11 cellular contexts compared by ENCODE assay signal in genomic region chr20:32474717-32474966, GRCh38.
DNase-seq lines count a peak whose midpoint lies in the region; ATAC-seq, FAIRE-seq and TF ChIP-seq lines count a peak whose summit lies in the region.
"Had no signal": no experiment of that assay in that cellular context is flagged by ENCODE, and none has a peak within 500 bp of the region (broad histone marks: within the 10 kb centered on the region; RNA-seq: fewer than 3 reads in every experiment).

No MANE protein-coding gene starts in this region.

- peak overlapping the region; percentile 76 for H3K4me2 ChIP-seq in PC-9

- H4K20me1 ChIP-seq in PC-9 (ENCODE audit: insufficient read depth) = peaks cover 23% of the 10 kb centered on the region; the same call in 1 of the 2 replicates

- no TSS peak for BruUV-seq in PC-9 (replicated peaks; lab: Mats Ljungman, UMichigan)

- peak overlapping the region; percentile 40 for H3K27ac ChIP-seq in ACC112 (ENCODE audit: low read depth, low read length)
- H3K27ac ChIP-seq in PC-9 = peak overlapping the region; percentile 56
- H3K27ac ChIP-seq in esophagus muscularis mucosa (replicated peaks in 1 of 4) = peak overlapping the region; percentile 85 to 92 (median 88)

- TF ChIP-seq EP300 in esophagus muscularis mucosa (IDR thresholded peaks at IDR 0.05) = no peak

- H3K9me3 ChIP-seq in PC-9 (ENCODE audit: insufficient read depth, low read depth) (no peaks in the 10 kb centered on the region), esophagus muscularis mucosa (no peaks in the 10 kb centered on the region), neuron (ENCODE audit: low read length) (no peaks in the 10 kb centered on the region)

- H3K9me2 ChIP-seq in PC-9 (ENCODE audit: insufficient read depth) = no peaks in the 10 kb centered on the region

- peak overlapping the region in 1 of 2 donors; percentile 87 for H3K27ac Mint-ChIP-seq in natural killer cell
- H3K27ac Mint-ChIP-seq: activated CD4-positive, alpha-beta memory T cell treated with anti-CD3 and anti-CD28 coated beads, Interleukin-2, amount 10 ng/mL, durations not matched to agents 7 days and 5 days; naive B cell had no signal

- DNase-seq in PC-9 (no peak), esophagus muscularis mucosa (ENCODE audit: extremely low spot score) (no peak), H54 (ENCODE audit: insufficient read length, low spot score) (no peak), natural killer cell (no peak), ecto neural progenitor cell (ENCODE audit: low spot score) (no peak)
- DNase-seq: activated CD4-positive, alpha-beta memory T cell treated with anti-CD3 and anti-CD28 coated beads, Interleukin-2, amount 10 ng/mL, durations not matched to agents 7 days and 5 days; naive B cell; NCI-H1048 had no signal

- H2AFZ ChIP-seq in ACC112 (ENCODE audit: low read length, unreplicated experiment) (peak overlapping the region; percentile 19), PC-9 (no peak overlapping the region), neuron (ENCODE audit: low read depth, low read length) (no peak overlapping the region)

- H3K36me3 Mint-ChIP-seq in natural killer cell = no peaks in the 10 kb centered on the region
- H3K36me3 Mint-ChIP-seq: naive B cell had no signal

- TF ChIP-seq CTCF in PC-9 (conservative IDR thresholded peaks at IDR 0.05) (no peak), esophagus muscularis mucosa (IDR thresholded peaks at IDR 0.05) (no peak), natural killer cell (IDR thresholded peaks at IDR 0.05) (no peak)

- FAIRE-seq in H54 (lab: Jason Lieb, UNC) = no peak

- POLR2A ChIA-PET in PC-9 (lab: Charles Lee; ENCODE audit: unreplicated experiment) = interaction anchor here (0.6 to 0.9 kb wide), 2 partner anchors 22 to 637 kb away, joined by 3 to 4 read pairs; no protein-coding TSS in a partner anchor

- WGBS in esophagus muscularis mucosa = no CpG with 5 or more reads among the region's 8 CpGs

- H3K4me3 ChIP-seq in ACC112 (ENCODE audit: low read depth, low read length) (peak overlapping the region; percentile 72), PC-9 (peak overlapping the region; percentile 26; the same call in 1 of the 2 replicates), esophagus muscularis mucosa (peak overlapping the region; percentile 44 to 54 (median 52)), neuron (ENCODE audit: low read length) (peak overlapping the region; percentile 48)

- no peaks in the 10 kb centered on the region for H3K27me3 Mint-ChIP-seq in natural killer cell (ENCODE audit: low read depth in 2 of 2)
- H3K27me3 Mint-ChIP-seq: activated CD4-positive, alpha-beta memory T cell treated with anti-CD3 and anti-CD28 coated beads, Interleukin-2, amount 10 ng/mL, durations not matched to agents 7 days and 5 days; naive B cell had no signal

- H3K4me1 ChIP-seq in ACC112 (ENCODE audit: control insufficient read depth, insufficient read depth, low read length, unreplicated experiment) = peaks cover 27% of the 10 kb centered on the region
- peaks cover 34% of the 10 kb centered on the region for H3K4me1 ChIP-seq in PC-9 (replicated peaks; ENCODE audit: insufficient read depth)
- H3K4me1 ChIP-seq in esophagus muscularis mucosa = peaks cover 70 to 98% (median 91%) of the 10 kb centered on the region in 4 donors
- peaks cover 58% of the 10 kb centered on the region for H3K4me1 ChIP-seq in neuron (ENCODE audit: insufficient read depth, low read length)

- no peaks in the 10 kb centered on the region for H3K36me3 ChIP-seq in ACC112 (ENCODE audit: insufficient read depth, low read length)
- H3K36me3 ChIP-seq in PC-9 (ENCODE audit: low read depth) = no peaks in the 10 kb centered on the region
- H3K36me3 ChIP-seq in esophagus muscularis mucosa = peaks cover 0 to 22% (median 5%) of the 10 kb centered on the region in 4 donors
- H3K36me3 ChIP-seq in neuron (ENCODE audit: insufficient read depth, low read length) = peaks cover 35% of the 10 kb centered on the region

- H3F3A ChIP-seq in PC-9 (ENCODE audit: insufficient read depth, low read depth) = peaks cover 21% of the 10 kb centered on the region; the same call in 1 of the 2 replicates

- ATAC-seq in HG03139 (IDR thresholded peaks at IDR 0.05; ENCODE audit: unreplicated experiment) (no peak), natural killer cell (no peak)

- CTCF ChIA-PET in PC-9 (lab: Charles Lee) = interaction anchor here (1.2 kb wide), 1 partner anchor 10 kb away, joined by 9 read pairs; no protein-coding TSS in a partner anchor

- no peak overlapping the region for H3K4me3 Mint-ChIP-seq in natural killer cell
- H3K4me3 Mint-ChIP-seq: activated CD4-positive, alpha-beta memory T cell treated with anti-CD3 and anti-CD28 coated beads, Interleukin-2, amount 10 ng/mL, durations not matched to agents 7 days and 5 days had no signal

- H3K79me2 ChIP-seq in ACC112 (ENCODE audit: control insufficient read depth, insufficient read depth, low read length, unreplicated experiment) = peaks cover 27% of the 10 kb centered on the region
- peaks cover 49% of the 10 kb centered on the region for H3K79me2 ChIP-seq in PC-9 (ENCODE audit: low read depth)

- no peak for TF ChIP-seq POLR2A in esophagus muscularis mucosa (IDR thresholded peaks at IDR 0.05; ENCODE audit: low read depth)
- no peak for TF ChIP-seq POLR2A in H54 (IDR thresholded peaks at IDR 0.05; ENCODE audit: low read depth, low read length)

- intact Hi-C loops in PC-9 (cut with micrococcal nuclease; ENCODE audit: unreplicated experiment) = no loop called here
- intact Hi-C loops in esophagus muscularis mucosa (cut with DNase I) = no loop called here
- intact Hi-C loops in natural killer cell (cut with micrococcal nuclease) = no loop called here

- no peaks in the 10 kb centered on the region for H3K27me3 ChIP-seq in ACC112 (ENCODE audit: insufficient read depth, low read length)
- H3K27me3 ChIP-seq in PC-9 (ENCODE audit: insufficient read depth, low read depth) = no peaks in the 10 kb centered on the region
- no peaks in the 10 kb centered on the region for H3K27me3 ChIP-seq in esophagus muscularis mucosa
- no peaks in the 10 kb centered on the region for H3K27me3 ChIP-seq in neuron (ENCODE audit: insufficient read depth, low read length)

- H3K4me1 Mint-ChIP-seq in natural killer cell = peaks cover 36 to 71% of the 10 kb centered on the region in 2 donors

- no peaks in the 10 kb centered on the region for H3K9me3 Mint-ChIP-seq in natural killer cell
- H3K9me3 Mint-ChIP-seq: activated CD4-positive, alpha-beta memory T cell treated with anti-CD3 and anti-CD28 coated beads, Interleukin-2, amount 10 ng/mL, durations not matched to agents 7 days and 5 days; naive B cell had no signal
